Comparison of ENCODE assay signal across 27 cellular contexts in the genomic region with DNA sequence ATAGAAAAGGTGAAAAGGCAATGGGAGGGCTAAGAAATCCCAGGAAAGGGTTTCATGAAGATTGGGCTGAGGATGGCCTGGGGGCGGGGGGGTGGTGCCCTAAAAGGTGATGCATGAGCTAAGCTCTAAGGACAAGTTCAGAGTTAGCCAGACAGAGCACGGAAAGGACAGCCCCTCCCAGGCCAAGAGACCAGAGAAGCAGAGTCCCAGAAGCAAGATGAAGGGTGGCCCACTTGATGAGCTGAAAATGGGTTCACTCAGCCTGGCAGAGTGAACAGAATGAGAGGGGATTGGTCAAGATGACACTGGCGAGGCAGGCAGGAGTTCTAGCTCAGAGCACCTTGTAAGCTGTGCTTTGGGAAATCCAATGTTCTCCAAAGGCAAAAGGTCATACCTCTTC.
"Had no signal": no experiment of that assay in that cellular context is flagged by ENCODE, and none has a peak within 500 bp of the region (broad histone marks: within the 10 kb centered on the region; RNA-seq: fewer than 3 reads in every experiment).

No MANE protein-coding gene starts in this region.

- H3K4me3 ChIP-seq: neural progenitor cell, pancreas, psoas muscle, right lobe of liver, skin epidermis, smooth muscle cell, spleen, stomach, thoracic aorta, thyroid gland, tibial nerve, upper lobe of left lung, vagina had no signal

- ATAC-seq: naive thymus-derived CD4-positive, alpha-beta T cell; natural killer cell; pancreas; psoas muscle; right cardiac atrium; right lobe of liver; stimulated activated effector memory CD8-positive, alpha-beta T cell treated with anti-CD3 and anti-CD28 coated beads, Interleukin-12 subunit alpha, Interleukin-12 subunit beta, amount 100 ng/mL, for 72 hours; stimulated activated naive B cell treated with anti-CD40 and anti-IgM and Interleukin-4, amounts not matched to agents 10 μg/mL and 1 μg/mL and 100 μg/mL, for 72 hours had no signal

- H3K27ac ChIP-seq: neural progenitor cell, neutrophil, pancreas, psoas muscle, right lobe of liver, skin epidermis, spleen, stomach, thoracic aorta, thyroid gland, tibial nerve, upper lobe of left lung, vagina had no signal

- H3K9ac ChIP-seq: neural progenitor cell had no signal

- DNase-seq: naive thymus-derived CD4-positive, alpha-beta T cell; natural killer cell; nucleus accumbens; pancreas; psoas muscle; right cardiac atrium; right lobe of liver; spleen; stimulated activated CD4-positive, alpha-beta T cell treated with anti-CD3 and anti-CD28 coated beads, Interleukin-12 subunit alpha, Interleukin-12 subunit beta, amount 100 ng/mL, for 4 hours; stimulated activated CD4-positive, alpha-beta T cell treated with anti-CD3 and anti-CD28 coated beads, Interleukin-2, amount 100 ng/mL, for 24 hours; stimulated activated CD4-positive, alpha-beta T cell treated with anti-CD3 and anti-CD28 coated beads, Interleukin-2, amount 100 ng/mL, for 48 hours; stimulated activated CD4-positive, alpha-beta T cell treated with anti-CD3 and anti-CD28 coated beads, Interleukin-4, amount 100 ng/mL, for 24 hours; stimulated activated naive B cell treated with anti-CD40 and anti-IgM and Interleukin-4, amounts not matched to agents 10 μg/mL and 1 μg/mL and 100 μg/mL, for 72 hours; stimulated activated naive CD4-positive, alpha-beta T cell treated with Interleukin-2 at 50 U/mL for 16 hours; stomach; thyroid gland; trophoblast cell; upper lobe of left lung had no signal

- H3K36me3 ChIP-seq: neural progenitor cell, neutrophil, pancreas, right lobe of liver, spleen, stomach, thoracic aorta, thyroid gland, tibial nerve, upper lobe of left lung, vagina had no signal

- FAIRE-seq: pancreas, urothelium cell line had no signal

- H3K4me1 ChIP-seq: neural progenitor cell, pancreas, psoas muscle, right lobe of liver, spleen, stomach, thyroid gland, tibial nerve, upper lobe of left lung, vagina had no signal

- H3K9me3 ChIP-seq: neutrophil, pancreas, psoas muscle, right lobe of liver, spleen, thoracic aorta, thyroid gland, tibial nerve, upper lobe of left lung, vagina had no signal
